Comparison of ENCODE assay signal across 8 cellular contexts in genomic region chr12:118137148-118137678, GRCh38. TPM values are rescaled to one million over a fixed set of nuclear protein-coding genes. Genes with fewer than 3 reads are reported as not detected.
DNase-seq lines count a peak whose midpoint lies in the region; ATAC-seq and TF ChIP-seq lines count a peak whose summit lies in the region.

No MANE protein-coding gene starts in this region.

- H3K9me3 ChIP-seq in iPS-15b (ENCODE audit: control insufficient read depth, insufficient read depth, low read length): no peaks in the 10 kb centered on the region

- no peaks in the 10 kb centered on the region for H3K4me1 ChIP-seq in iPS-15b (ENCODE audit: control insufficient read depth, insufficient read depth, low read length)

- no peak for TF ChIP-seq CTCF in HFF-Myc (IDR thresholded peaks at IDR 0.05; ENCODE audit: low read depth, low read length, missing control alignments)

- peaks cover 13% of the 10 kb centered on the region for H3K4me1 Mint-ChIP-seq in activated T-helper 1 cell treated with anti-CD3 and anti-CD28 coated beads, Interleukin-12 subunit alpha, Interleukin-12 subunit beta, Interleukin-2, Interleukin-4 antibody, amounts not matched to agents 30 ng/mL and 10 ng/mL and 1 ng/mL, durations not matched to agents 14 hours and 24 hours and 36 hours (ENCODE audit: low read depth)
- H3K4me1 Mint-ChIP-seq in stimulated activated effector memory CD8-positive, alpha-beta T cell treated with anti-CD3 and anti-CD28 coated beads, Interleukin-12 subunit alpha, Interleukin-12 subunit beta, amount 100 ng/mL, for 72 hours: peaks cover 36% of the 10 kb centered on the region

- peaks cover 28% of the 10 kb centered on the region for H3K36me3 ChIP-seq in iPS-15b (ENCODE audit: control insufficient read depth, insufficient read depth, low read length)

- no peak for DNase-seq in HFF-Myc (ENCODE audit: extremely low read depth, low read depth)
- DNase-seq in activated T-helper 1 cell treated with anti-CD3 and anti-CD28 coated beads, Interleukin-12 subunit alpha, Interleukin-12 subunit beta, Interleukin-2, Interleukin-4 antibody, amounts not matched to agents 30 ng/mL and 10 ng/mL and 1 ng/mL, durations not matched to agents 14 hours and 24 hours and 36 hours (ENCODE audit: low spot score): no peak
- DNase-seq in stimulated activated effector memory CD8-positive, alpha-beta T cell treated with anti-CD3 and anti-CD28 coated beads, Interleukin-12 subunit alpha, Interleukin-12 subunit beta, amount 100 ng/mL, for 72 hours (ENCODE audit: low spot score in 2 of 2): no peak
- DNase-seq in NCI-H82 (lab: John Stamatoyannopoulos, UW): no peak
- DNase-seq in stimulated activated CD4-positive, alpha-beta T cell treated with anti-CD3 and anti-CD28 coated beads, Interleukin-2, amount 100 ng/mL, for 24 hours: no peak
- no peak for DNase-seq in activated CD8-positive, alpha-beta memory T cell treated with anti-CD3 and anti-CD28 coated beads, Interleukin-2, amount 50 U/mL, for 4 hours

- peak overlapping the region; percentile 88 for H3K9ac ChIP-seq in iPS-15b (ENCODE audit: low read depth, low read length)

- H3K27me3 ChIP-seq in iPS-15b (ENCODE audit: control insufficient read depth, insufficient read depth, low read length): no peaks in the 10 kb centered on the region

- H3K9me3 Mint-ChIP-seq in activated T-helper 1 cell treated with anti-CD3 and anti-CD28 coated beads, Interleukin-12 subunit alpha, Interleukin-12 subunit beta, Interleukin-2, Interleukin-4 antibody, amounts not matched to agents 30 ng/mL and 10 ng/mL and 1 ng/mL, durations not matched to agents 14 hours and 24 hours and 36 hours: no peaks in the 10 kb centered on the region
- no peaks in the 10 kb centered on the region for H3K9me3 Mint-ChIP-seq in stimulated activated effector memory CD8-positive, alpha-beta T cell treated with anti-CD3 and anti-CD28 coated beads, Interleukin-12 subunit alpha, Interleukin-12 subunit beta, amount 100 ng/mL, for 72 hours

- no peak for ATAC-seq in stimulated activated effector memory CD8-positive, alpha-beta T cell treated with anti-CD3 and anti-CD28 coated beads, Interleukin-12 subunit alpha, Interleukin-12 subunit beta, amount 100 ng/mL, for 72 hours
- no peak for ATAC-seq in GM19397 (IDR thresholded peaks at IDR 0.05; ENCODE audit: unreplicated experiment)

- H3K4me3 ChIP-seq in HFF-Myc (replicated peaks; ENCODE audit: low read depth, low read length): peak overlapping the region; percentile 78
- H3K4me3 ChIP-seq in iPS-15b (ENCODE audit: low read depth, low read length): peak overlapping the region; percentile 86

- no peaks in the 10 kb centered on the region for H3K27me3 Mint-ChIP-seq in activated T-helper 1 cell treated with anti-CD3 and anti-CD28 coated beads, Interleukin-12 subunit alpha, Interleukin-12 subunit beta, Interleukin-2, Interleukin-4 antibody, amounts not matched to agents 30 ng/mL and 10 ng/mL and 1 ng/mL, durations not matched to agents 14 hours and 24 hours and 36 hours (ENCODE audit: insufficient read depth)

- H3K27ac Mint-ChIP-seq in activated T-helper 1 cell treated with anti-CD3 and anti-CD28 coated beads, Interleukin-12 subunit alpha, Interleukin-12 subunit beta, Interleukin-2, Interleukin-4 antibody, amounts not matched to agents 30 ng/mL and 10 ng/mL and 1 ng/mL, durations not matched to agents 14 hours and 24 hours and 36 hours: peak overlapping the region; percentile 44
- peak overlapping the region; percentile 90 for H3K27ac Mint-ChIP-seq in stimulated activated effector memory CD8-positive, alpha-beta T cell treated with anti-CD3 and anti-CD28 coated beads, Interleukin-12 subunit alpha, Interleukin-12 subunit beta, amount 100 ng/mL, for 72 hours

- peaks cover 20% of the 10 kb centered on the region for H3K36me3 Mint-ChIP-seq in activated T-helper 1 cell treated with anti-CD3 and anti-CD28 coated beads, Interleukin-12 subunit alpha, Interleukin-12 subunit beta, Interleukin-2, Interleukin-4 antibody, amounts not matched to agents 30 ng/mL and 10 ng/mL and 1 ng/mL, durations not matched to agents 14 hours and 24 hours and 36 hours (ENCODE audit: low read depth)
- peaks cover 48% of the 10 kb centered on the region for H3K36me3 Mint-ChIP-seq in stimulated activated effector memory CD8-positive, alpha-beta T cell treated with anti-CD3 and anti-CD28 coated beads, Interleukin-12 subunit alpha, Interleukin-12 subunit beta, amount 100 ng/mL, for 72 hours

- peak overlapping the region; percentile 95 for H3K4me3 Mint-ChIP-seq in activated T-helper 1 cell treated with anti-CD3 and anti-CD28 coated beads, Interleukin-12 subunit alpha, Interleukin-12 subunit beta, Interleukin-2, Interleukin-4 antibody, amounts not matched to agents 30 ng/mL and 10 ng/mL and 1 ng/mL, durations not matched to agents 14 hours and 24 hours and 36 hours
- peak overlapping the region; percentile 90 for H3K4me3 Mint-ChIP-seq in stimulated activated effector memory CD8-positive, alpha-beta T cell treated with anti-CD3 and anti-CD28 coated beads, Interleukin-12 subunit alpha, Interleukin-12 subunit beta, amount 100 ng/mL, for 72 hours

- intact Hi-C loops in activated T-helper 1 cell treated with anti-CD3 and anti-CD28 coated beads, Interleukin-12 subunit alpha, Interleukin-12 subunit beta, Interleukin-2, Interleukin-4 antibody, amounts not matched to agents 30 ng/mL and 10 ng/mL and 1 ng/mL, durations not matched to agents 14 hours and 24 hours and 36 hours (cut with micrococcal nuclease): loop anchor here (2.0 kb wide), 2 partner anchors 72 to 262 kb away; no protein-coding TSS in a partner anchor

RNA-seq across cellular contexts. Expression of gene PEBP1, which starts 1.3 kb away (rescaled TPM):
- total RNA-seq in activated T-helper 1 cell treated with anti-CD3 and anti-CD28 coated beads, Interleukin-12 subunit alpha, Interleukin-12 subunit beta, Interleukin-2, Interleukin-4 antibody, amounts not matched to agents 30 ng/mL and 10 ng/mL and 1 ng/mL, durations not matched to agents 14 hours and 24 hours and 36 hours: 200 and 205 TPM in 2 replicates

RNA-seq across cellular contexts. Expression of gene VSIG10, which starts 33.4 kb away (rescaled TPM):
- total RNA-seq in activated T-helper 1 cell treated with anti-CD3 and anti-CD28 coated beads, Interleukin-12 subunit alpha, Interleukin-12 subunit beta, Interleukin-2, Interleukin-4 antibody, amounts not matched to agents 30 ng/mL and 10 ng/mL and 1 ng/mL, durations not matched to agents 14 hours and 24 hours and 36 hours: 15.1 and 16.0 TPM in 2 replicates
